Comparison of ENCODE assay signal across 8 cellular contexts in genomic region chrX:48896611-48897011, GRCh38. TPM values are rescaled to one million over a fixed set of nuclear protein-coding genes. Genes with fewer than 3 reads are reported as not detected.
DNase-seq lines count a peak whose midpoint lies in the region; ATAC-seq lines count a peak whose summit lies in the region.

No MANE protein-coding gene starts in this region.

- H3K4me1 ChIP-seq in iPS-15b (ENCODE audit: control insufficient read depth, insufficient read depth, low read length) (peaks cover 3% of the 10 kb centered on the region), stomach smooth muscle (ENCODE audit: control insufficient read depth, insufficient read depth, low read length) (peaks cover 16% of the 10 kb centered on the region)

- POLR2A ChIA-PET in activated CD8-positive, alpha-beta T cell treated with anti-CD3 and anti-CD28 coated beads, Interleukin-2, amount 10 ng/mL, durations not matched to agents 7 days and 5 days (lab: Charles Lee) = interaction anchor here (2.6 kb wide), 1 partner anchor 41 kb away, joined by 14 read pairs; no protein-coding TSS in a partner anchor

- H3K36me3 ChIP-seq in iPS-15b (ENCODE audit: control insufficient read depth, insufficient read depth, low read length) = peaks cover 23% of the 10 kb centered on the region
- H3K36me3 ChIP-seq in stomach smooth muscle (ENCODE audit: control insufficient read depth in 2 of 2, insufficient read depth in 2 of 2, low read length in 2 of 2) = peaks cover 8 to 10% of the 10 kb centered on the region in 2 donors

- H3K4me1 Mint-ChIP-seq in stimulated activated naive CD8-positive, alpha-beta T cell treated with anti-CD3 and anti-CD28 coated beads, Interleukin-15, Interleukin-2, amounts not matched to agents 100 ng/mL and 50 ng/mL, for 24 hours (ENCODE audit: low read depth) = peaks cover 25% of the 10 kb centered on the region
- peaks cover 26% of the 10 kb centered on the region for H3K4me1 Mint-ChIP-seq in activated CD8-positive, alpha-beta T cell treated with anti-CD3 and anti-CD28 coated beads, Interleukin-2, amount 10 ng/mL, durations not matched to agents 7 days and 5 days (ENCODE audit: low read depth)

- no peak for ATAC-seq in stimulated activated naive CD8-positive, alpha-beta T cell treated with anti-CD3 and anti-CD28 coated beads, Interleukin-15, Interleukin-2, amounts not matched to agents 100 U/mL and 50 U/mL, for 24 hours
- no peak for ATAC-seq in activated CD8-positive, alpha-beta T cell treated with anti-CD3 and anti-CD28 coated beads, Interleukin-2, amount 10 ng/mL, durations not matched to agents 7 days and 5 days

- no peaks in the 10 kb centered on the region for H3K9me3 Mint-ChIP-seq in stimulated activated naive CD8-positive, alpha-beta T cell treated with anti-CD3 and anti-CD28 coated beads, Interleukin-15, Interleukin-2, amounts not matched to agents 100 ng/mL and 50 ng/mL, for 24 hours
- H3K9me3 Mint-ChIP-seq in activated CD8-positive, alpha-beta T cell treated with anti-CD3 and anti-CD28 coated beads, Interleukin-2, amount 10 ng/mL, durations not matched to agents 7 days and 5 days (ENCODE audit: insufficient read depth) = no peaks in the 10 kb centered on the region

- peak overlapping the region; percentile 96 for H3K4me3 Mint-ChIP-seq in stimulated activated naive CD8-positive, alpha-beta T cell treated with anti-CD3 and anti-CD28 coated beads, Interleukin-15, Interleukin-2, amounts not matched to agents 100 ng/mL and 50 ng/mL, for 24 hours
- peak overlapping the region; percentile 80 for H3K4me3 Mint-ChIP-seq in activated CD8-positive, alpha-beta T cell treated with anti-CD3 and anti-CD28 coated beads, Interleukin-2, amount 10 ng/mL, durations not matched to agents 7 days and 5 days

- H3K27me3 ChIP-seq in iPS-15b (ENCODE audit: control insufficient read depth, insufficient read depth, low read length) (no peaks in the 10 kb centered on the region), stomach smooth muscle (ENCODE audit: control insufficient read depth in 1 of 2, insufficient read depth in 2 of 2, low read length in 2 of 2) (peaks cover 0 to 2% of the 10 kb centered on the region in 2 donors)

- H3K36me3 Mint-ChIP-seq in stimulated activated naive CD8-positive, alpha-beta T cell treated with anti-CD3 and anti-CD28 coated beads, Interleukin-15, Interleukin-2, amounts not matched to agents 100 ng/mL and 50 ng/mL, for 24 hours (ENCODE audit: low read depth) = peaks cover 10% of the 10 kb centered on the region
- H3K36me3 Mint-ChIP-seq in activated CD8-positive, alpha-beta T cell treated with anti-CD3 and anti-CD28 coated beads, Interleukin-2, amount 10 ng/mL, durations not matched to agents 7 days and 5 days (ENCODE audit: low read depth) = peaks cover 20% of the 10 kb centered on the region

- no peaks in the 10 kb centered on the region for H3K27me3 Mint-ChIP-seq in stimulated activated naive CD8-positive, alpha-beta T cell treated with anti-CD3 and anti-CD28 coated beads, Interleukin-15, Interleukin-2, amounts not matched to agents 100 ng/mL and 50 ng/mL, for 24 hours
- H3K27me3 Mint-ChIP-seq in activated CD8-positive, alpha-beta T cell treated with anti-CD3 and anti-CD28 coated beads, Interleukin-2, amount 10 ng/mL, durations not matched to agents 7 days and 5 days (ENCODE audit: low read depth) = no peaks in the 10 kb centered on the region

- H3K4me3 ChIP-seq in iPS-15b (ENCODE audit: low read depth, low read length) (peak overlapping the region; percentile 93), stomach smooth muscle (ENCODE audit: low read length in 2 of 2) (peak overlapping the region; percentile 84 to 93)

- peak overlapping the region; percentile 96 for H3K27ac Mint-ChIP-seq in stimulated activated naive CD8-positive, alpha-beta T cell treated with anti-CD3 and anti-CD28 coated beads, Interleukin-15, Interleukin-2, amounts not matched to agents 100 ng/mL and 50 ng/mL, for 24 hours
- peak overlapping the region; percentile 99 for H3K27ac Mint-ChIP-seq in activated CD8-positive, alpha-beta T cell treated with anti-CD3 and anti-CD28 coated beads, Interleukin-2, amount 10 ng/mL, durations not matched to agents 7 days and 5 days

- H3K9ac ChIP-seq in iPS-15b (ENCODE audit: low read depth, low read length) (peak overlapping the region; percentile 79), stomach smooth muscle (ENCODE audit: low read length in 2 of 2) (peak overlapping the region; percentile 96 to 98)

- no peak for DNase-seq in stimulated activated naive CD8-positive, alpha-beta T cell treated with anti-CD3 and anti-CD28 coated beads, Interleukin-15, Interleukin-2, amounts not matched to agents 100 U/mL and 50 U/mL, for 24 hours
- DNase-seq in activated CD8-positive, alpha-beta T cell treated with anti-CD3 and anti-CD28 coated beads, Interleukin-2, amount 10 ng/mL, durations not matched to agents 7 days and 5 days = no peak
- DNase-seq in GDM1 (lab: John Stamatoyannopoulos, UW) (no peak), mucosa of gallbladder (ENCODE audit: low spot score) (no peak)
- no peak for DNase-seq in activated CD4-positive, CD25-positive, alpha-beta regulatory T cell treated with anti-CD3 and anti-CD28 coated beads, Interleukin-2, amount 50 U/mL, for 72 hours

- CTCF ChIA-PET in activated CD8-positive, alpha-beta T cell treated with anti-CD3 and anti-CD28 coated beads, Interleukin-2, amount 10 ng/mL, durations not matched to agents 7 days and 5 days (lab: Charles Lee) = interaction anchor here (2.4 kb wide), 1 partner anchor 248 kb away, joined by 8 read pairs; no protein-coding TSS in a partner anchor

- H3K9me3 ChIP-seq in iPS-15b (ENCODE audit: control insufficient read depth, insufficient read depth, low read length) (no peaks in the 10 kb centered on the region), stomach smooth muscle (ENCODE audit: control insufficient read depth in 2 of 2, low read length in 2 of 2) (no peaks in the 10 kb centered on the region)

- peak overlapping the region; percentile 94 for H3K27ac ChIP-seq in stomach smooth muscle (ENCODE audit: low read length)

RNA-seq across cellular contexts. Expression of gene TIMM17B, which starts 1.0 kb away (rescaled TPM):
- 10 to 100 TPM; 41.6 to 44.1 TPM for total RNA-seq in activated CD8-positive, alpha-beta T cell treated with anti-CD3 and anti-CD28 coated beads, Interleukin-2, amount 10 ng/mL, durations not matched to agents 7 days and 5 days
- 55.3 TPM for total RNA-seq in mucosa of gallbladder

RNA-seq across cellular contexts. Expression of gene PQBP1, which starts 1.1 kb away (rescaled TPM):
- total RNA-seq in activated CD8-positive, alpha-beta T cell treated with anti-CD3 and anti-CD28 coated beads, Interleukin-2, amount 10 ng/mL, durations not matched to agents 7 days and 5 days = 10 to 100 TPM; 63.9 to 70.8 TPM
- 77.5 TPM for total RNA-seq in mucosa of gallbladder

RNA-seq across cellular contexts. Expression of gene SLC35A2, which starts 14.8 kb away (rescaled TPM):
- total RNA-seq in activated CD8-positive, alpha-beta T cell treated with anti-CD3 and anti-CD28 coated beads, Interleukin-2, amount 10 ng/mL, durations not matched to agents 7 days and 5 days = 10 to 100 TPM; 14.8 to 15.3 TPM
- 50.4 TPM for total RNA-seq in mucosa of gallbladder

RNA-seq across cellular contexts. Expression of gene PIM2, which starts 22.2 kb away (rescaled TPM):
- 10 to 100 TPM; 51.3 to 53.6 TPM for total RNA-seq in activated CD8-positive, alpha-beta T cell treated with anti-CD3 and anti-CD28 coated beads, Interleukin-2, amount 10 ng/mL, durations not matched to agents 7 days and 5 days
- 11.5 TPM for total RNA-seq in mucosa of gallbladder
